ENCODE assay signal across 2 cellular contexts in genomic region chr11:78428773-78429172, GRCh38.
TF ChIP-seq lines count a peak whose summit lies in the region.

No MANE protein-coding gene starts in this region.

TF ChIP-seq in IMR-90, 13 proteins besides CTCF, POLR2A, EP300 and RAD21:
- no peak for TF ChIP-seq CEBPB (IDR thresholded peaks at IDR 0.05; ENCODE audit: low read depth, low read length)
- no peak for TF ChIP-seq CHD1 (IDR thresholded peaks at IDR 0.05; ENCODE audit: low read depth, low read length)
- no peak for TF ChIP-seq MAZ (IDR thresholded peaks at IDR 0.05; ENCODE audit: borderline replicate concordance, low read depth, low read length)
- no peak for TF ChIP-seq RFX5 (IDR thresholded peaks at IDR 0.05; ENCODE audit: low read depth, low read length)
- no peak for TF ChIP-seq MAFK (IDR thresholded peaks at IDR 0.05; ENCODE audit: low read depth, low read length)
- no peak for TF ChIP-seq BHLHE40 (IDR thresholded peaks at IDR 0.05; ENCODE audit: low read depth, low read length)
- TF ChIP-seq ELK1 (IDR thresholded peaks at IDR 0.05; ENCODE audit: borderline replicate concordance, low read depth, low read length) = no peak
- no peak for TF ChIP-seq SMC3 (IDR thresholded peaks at IDR 0.05; ENCODE audit: low read depth, low read length)
- TF ChIP-seq MXI1 (IDR thresholded peaks at IDR 0.05; ENCODE audit: borderline replicate concordance, low read depth, low read length) = no peak
- TF ChIP-seq USF2 (IDR thresholded peaks at IDR 0.05; ENCODE audit: low read depth, low read length) = no peak
- no peak for TF ChIP-seq NFE2L2 (IDR thresholded peaks at IDR 0.05; ENCODE audit: low read depth, low read length)
- no peak for TF ChIP-seq RCOR1 (IDR thresholded peaks at IDR 0.05; ENCODE audit: insufficient replicate concordance, low read length)
- TF ChIP-seq FOS (IDR thresholded peaks at IDR 0.05; ENCODE audit: low read depth, low read length) = no peak
TF ChIP-seq in IMR-90: peak in this region for 0.

TF ChIP-seq in K562, 482 proteins besides CTCF, POLR2A, EP300 and RAD21:
- TF ChIP-seq KDM2B (CRISPR knock-in tag; IDR thresholded peaks at IDR 0.05) = no peak
